ENCODE assay signal across 29 cellular contexts in the genomic region with DNA sequence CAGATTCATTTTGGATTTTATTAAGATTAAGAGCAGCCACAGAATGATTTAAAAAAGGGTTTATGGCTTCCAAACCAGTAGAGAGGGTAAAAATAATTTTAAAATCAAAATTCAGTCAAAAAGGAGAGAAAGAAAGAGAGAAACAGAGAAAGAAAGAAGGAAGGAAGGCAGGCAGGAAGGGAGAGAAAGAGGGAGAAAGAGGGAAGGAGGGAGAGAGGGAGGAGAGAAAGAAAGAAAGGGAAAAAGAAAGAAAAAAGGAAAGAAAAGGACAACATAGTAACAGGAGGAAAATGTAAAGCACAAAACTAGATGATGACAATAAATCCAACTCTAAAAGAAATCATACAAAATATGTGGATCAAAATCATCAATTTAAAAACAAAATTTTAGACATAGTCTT.
"Had no signal": no experiment of that assay in that cellular context is flagged by ENCODE, and none has a peak within 500 bp of the region (broad histone marks: within the 10 kb centered on the region; RNA-seq: fewer than 3 reads in every experiment).

No MANE protein-coding gene starts in this region.

- H3K4me1 ChIP-seq: colonic mucosa, esophagus muscularis mucosa, esophagus squamous epithelium, foreskin keratinocyte, gastrocnemius medialis, gastroesophageal sphincter, heart left ventricle, heart right ventricle had no signal

- FAIRE-seq: colon, endometrium, endothelial cell of umbilical vein, frontal cortex had no signal

- H3K27ac Mint-ChIP-seq: dendritic cell treated with granulocyte-macrophage colony-stimulating factor and Interleukin-4, amounts not matched to agents 40 ng/mL and 50 ng/mL, for 4 days; effector memory CD8-positive, alpha-beta T cell; endodermal cell had no signal

- H3K9me3 ChIP-seq: colonic mucosa, esophagus muscularis mucosa, esophagus squamous epithelium, gastrocnemius medialis, gastroesophageal sphincter, heart left ventricle, heart right ventricle had no signal

- H3K4me1 Mint-ChIP-seq: endodermal cell had no signal

- DNase-seq: colonic mucosa; cortex of kidney; dermis blood vessel endothelial cell; dorsolateral prefrontal cortex; effector CD4-positive, alpha-beta T cell; effector memory CD4-positive, alpha-beta T cell; effector memory CD8-positive, alpha-beta T cell; endodermal cell; erythroblast; esophagus squamous epithelium; foreskin fibroblast; foreskin keratinocyte; foreskin melanocyte; gastrocnemius medialis; glutamatergic neuron; head of caudate nucleus; heart left ventricle; heart right ventricle had no signal

- H3K4me2 ChIP-seq: hepatocyte had no signal

- H3K27me3 Mint-ChIP-seq: dendritic cell treated with granulocyte-macrophage colony-stimulating factor and Interleukin-4, amounts not matched to agents 40 ng/mL and 50 ng/mL, for 4 days had no signal

- H3K79me2 ChIP-seq: hepatocyte had no signal

- H3K27me3 ChIP-seq: colonic mucosa, esophagus muscularis mucosa, esophagus squamous epithelium, foreskin keratinocyte, gastrocnemius medialis, gastroesophageal sphincter, heart left ventricle, heart right ventricle, hepatocyte had no signal

- ATAC-seq: effector memory CD8-positive, alpha-beta T cell; esophagus mucosa; foreskin keratinocyte; gastrocnemius medialis; gastroesophageal sphincter; heart left ventricle; heart right ventricle had no signal

- H3K9me3 Mint-ChIP-seq: effector memory CD8-positive, alpha-beta T cell had no signal

- H3K4me3 ChIP-seq: colonic mucosa, coronary artery, dorsolateral prefrontal cortex, esophagus muscularis mucosa, esophagus squamous epithelium, gastrocnemius medialis, gastroesophageal sphincter, heart left ventricle, heart right ventricle, hepatocyte had no signal

- H3K27ac ChIP-seq: colonic mucosa, coronary artery, dorsolateral prefrontal cortex, epithelial cell of prostate, esophagus muscularis mucosa, esophagus squamous epithelium, foreskin keratinocyte, gastrocnemius medialis, gastroesophageal sphincter, heart left ventricle, heart right ventricle, hepatocyte had no signal

- H3K36me3 ChIP-seq: colonic mucosa, esophagus muscularis mucosa, esophagus squamous epithelium, gastrocnemius medialis, gastroesophageal sphincter, heart left ventricle, heart right ventricle had no signal

- H3K4me3 Mint-ChIP-seq: dendritic cell treated with granulocyte-macrophage colony-stimulating factor and Interleukin-4, amounts not matched to agents 40 ng/mL and 50 ng/mL, for 4 days; effector memory CD8-positive, alpha-beta T cell; endodermal cell had no signal

- H2AFZ ChIP-seq: hepatocyte had no signal
